35 cellular contexts compared by ENCODE assay signal in the genomic region with DNA sequence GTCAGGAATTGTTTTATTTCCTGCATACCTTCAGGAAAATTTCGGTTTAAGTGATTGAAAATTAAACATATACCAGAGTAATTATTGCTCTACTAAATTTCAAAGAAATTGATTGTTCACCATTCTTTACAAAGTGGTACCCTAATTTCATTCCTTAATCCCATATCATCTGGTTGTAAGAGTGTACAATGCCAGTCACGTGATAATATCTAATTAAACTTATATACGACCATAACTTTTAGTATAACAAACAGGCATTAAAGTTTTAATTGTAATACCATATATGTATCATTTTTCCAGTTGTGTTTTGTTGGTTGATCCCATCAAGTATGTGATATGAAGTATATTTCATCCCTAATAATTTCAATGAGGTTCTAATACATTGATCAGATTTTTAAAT.
"Had no signal": no experiment of that assay in that cellular context is flagged by ENCODE, and none has a peak within 500 bp of the region (broad histone marks: within the 10 kb centered on the region; RNA-seq: fewer than 3 reads in every experiment).

No MANE protein-coding gene starts in this region.

- H3K36me3 ChIP-seq: adrenal gland, ascending aorta, brain microvascular endothelial cell, breast epithelium, cardiac muscle cell had no signal

- H3K27me3 ChIP-seq: adrenal gland, ascending aorta, body of pancreas, brain microvascular endothelial cell, breast epithelium, cardiac muscle cell had no signal

- H3K27ac ChIP-seq: adrenal gland, ascending aorta, body of pancreas, brain microvascular endothelial cell, breast epithelium, cardiac muscle cell had no signal

- H3K9me3 ChIP-seq: adrenal gland, ascending aorta, body of pancreas, breast epithelium had no signal

- ATAC-seq: activated naive CD4-positive, alpha-beta T cell treated with anti-CD3 and anti-CD28 coated beads, Interleukin-2, amount 50 U/mL, for 72 hours; activated naive CD8-positive, alpha-beta T cell treated with anti-CD3 and anti-CD28 coated beads, Interleukin-2, amount 50 U/mL, for 24 hours; activated T-cell treated with anti-CD3 and anti-CD28 coated beads, Interleukin-2, amount 50 U/mL, for 4 hours; activated T-cell treated with anti-CD3 and anti-CD28 coated beads, Interleukin-2, amount 50 U/mL, for 72 hours; activated T-helper 17 cell treated with anti-CD3 and anti-CD28 coated beads, Interleukin-2, amount 50 U/mL, for 72 hours; body of pancreas had no signal

- DNase-seq: activated effector memory CD4-positive, alpha-beta T cell treated with anti-CD3 and anti-CD28 coated beads, Interleukin-2, amount 50 U/mL, for 16 hours; activated effector memory CD4-positive, alpha-beta T cell treated with Interleukin-2 at 50 U/mL for 16 hours; activated gamma-delta T cell; activated gamma-delta T cell treated with Interleukin-2 at 50 U/mL for 16 hours; activated naive CD4-positive, alpha-beta T cell; activated naive CD4-positive, alpha-beta T cell treated with anti-CD3 and anti-CD28 coated beads for 36 hours; activated naive CD4-positive, alpha-beta T cell treated with anti-CD3 and anti-CD28 coated beads, Interleukin-2, amount 10 ng/mL, durations not matched to agents 7 days and 5 days; activated naive CD4-positive, alpha-beta T cell treated with anti-CD3 and anti-CD28 coated beads, Interleukin-2, amount 50 U/mL, for 16 hours; activated naive CD4-positive, alpha-beta T cell treated with Interleukin-2 at 50 U/mL for 16 hours; activated naive CD8-positive, alpha-beta T cell treated with anti-CD3 and anti-CD28 coated beads for 36 hours; activated naive CD8-positive, alpha-beta T cell treated with anti-CD3 and anti-CD28 coated beads, Interleukin-2, amount 10 ng/mL, durations not matched to agents 7 days and 5 days; activated naive CD8-positive, alpha-beta T cell treated with anti-CD3 and anti-CD28 coated beads, Interleukin-2, amount 50 U/mL, for 24 hours; activated T-cell treated with anti-CD3 and anti-CD28 coated beads for 4 hours; activated T-cell treated with anti-CD3 and anti-CD28 coated beads, Interleukin-2, amount 50 U/mL, for 1 hour; activated T-cell treated with anti-CD3 and anti-CD28 coated beads, Interleukin-2, amount 50 U/mL, for 24 hours; activated T-cell treated with anti-CD3 and anti-CD28 coated beads, Interleukin-2, amount 50 U/mL, for 4 hours; activated T-cell treated with anti-CD3 and anti-CD28 coated beads, Interleukin-2, amount 50 U/mL, for 48 hours; activated T-cell treated with anti-CD3 and anti-CD28 coated beads, Interleukin-2, amount 50 U/mL, for 72 hours; adrenal gland; amniotic stem cell; amygdala; anterior cingulate cortex; aorta; body of pancreas; brain microvascular endothelial cell; caudate nucleus; central memory CD4-positive, alpha-beta T cell; cerebellar nuclear complex had no signal

- H3K4me3 ChIP-seq: adrenal gland, ascending aorta, body of pancreas, breast epithelium, cardiac muscle cell had no signal

- H3K4me1 ChIP-seq: adrenal gland, ascending aorta, body of pancreas, breast epithelium had no signal

- FAIRE-seq: astrocyte, bronchial epithelial cell had no signal
